8 cellular contexts compared by ENCODE assay signal in the genomic region with DNA sequence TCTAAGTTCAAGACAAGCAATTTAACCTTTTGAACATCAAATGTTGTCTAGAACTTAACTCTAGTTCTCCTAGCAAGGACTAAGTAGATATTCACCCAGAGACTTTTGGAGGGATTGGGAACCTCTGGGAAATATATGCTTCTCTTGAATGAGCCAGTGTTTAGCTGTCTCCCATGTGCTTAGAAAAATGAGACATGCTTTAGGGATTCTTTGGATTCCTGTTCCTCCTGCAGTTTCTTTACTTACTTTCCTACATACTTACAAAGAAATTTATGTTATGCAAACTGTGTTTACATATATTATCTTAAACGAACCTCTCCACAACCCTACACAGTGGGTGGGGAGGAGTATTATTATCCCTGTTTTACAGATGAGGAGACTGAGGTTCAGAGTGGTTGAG. TPM values are rescaled to one million over a fixed set of nuclear protein-coding genes. Genes with fewer than 3 reads are reported as not detected.
"Had no signal": no experiment of that assay in that cellular context is flagged by ENCODE, and none has a peak within 500 bp of the region (broad histone marks: within the 10 kb centered on the region; RNA-seq: fewer than 3 reads in every experiment).

No MANE protein-coding gene starts in this region.

- FAIRE-seq: H1, H54 had no signal

- ATAC-seq: GM23338 had no signal

- H3K4me3 ChIP-seq: GM23338 had no signal

- DNase-seq: H9, HCEC 1CT, KBM-7 had no signal

- H3K4me2 ChIP-seq: GM23338 had no signal

- H3K27ac ChIP-seq: HL-60 had no signal

RNA-seq across cellular contexts. Expression of a gene that starts 54.4 kb away (rescaled TPM):
- total RNA-seq: HT1080 had no signal
